ENCODE assay signal across 2 cellular contexts in the genomic region with DNA sequence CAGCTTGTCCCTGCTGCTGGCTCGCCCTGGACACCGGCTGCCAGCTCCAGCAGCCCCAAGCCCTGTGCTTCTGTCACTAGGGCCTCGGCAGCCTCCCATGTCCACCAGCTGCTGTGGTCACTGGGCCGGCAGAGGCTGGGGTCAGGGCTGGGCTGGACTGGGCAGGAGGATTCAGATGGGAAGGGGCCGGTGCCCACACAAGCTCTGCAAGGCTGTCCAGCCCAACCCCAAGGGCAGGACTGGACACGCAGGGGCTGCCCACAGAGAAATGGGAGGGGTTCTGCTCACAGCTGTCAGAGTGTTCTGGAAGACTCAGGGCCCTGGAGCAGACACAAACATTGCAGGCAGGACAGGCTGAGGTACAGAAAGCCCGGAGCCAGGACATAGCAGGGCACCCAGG.
TF ChIP-seq lines count a peak whose summit lies in the region.

No MANE protein-coding gene starts in this region.

TF ChIP-seq in IMR-90, 13 proteins besides CTCF, POLR2A, EP300 and RAD21:
- TF ChIP-seq RFX5 (IDR thresholded peaks at IDR 0.05; ENCODE audit: low read depth, low read length) (no peak), CHD1 (IDR thresholded peaks at IDR 0.05; ENCODE audit: low read depth, low read length) (no peak), MAZ (IDR thresholded peaks at IDR 0.05; ENCODE audit: borderline replicate concordance, low read depth, low read length) (no peak), FOS (IDR thresholded peaks at IDR 0.05; ENCODE audit: low read depth, low read length) (no peak)
- TF ChIP-seq, protein P1, sequence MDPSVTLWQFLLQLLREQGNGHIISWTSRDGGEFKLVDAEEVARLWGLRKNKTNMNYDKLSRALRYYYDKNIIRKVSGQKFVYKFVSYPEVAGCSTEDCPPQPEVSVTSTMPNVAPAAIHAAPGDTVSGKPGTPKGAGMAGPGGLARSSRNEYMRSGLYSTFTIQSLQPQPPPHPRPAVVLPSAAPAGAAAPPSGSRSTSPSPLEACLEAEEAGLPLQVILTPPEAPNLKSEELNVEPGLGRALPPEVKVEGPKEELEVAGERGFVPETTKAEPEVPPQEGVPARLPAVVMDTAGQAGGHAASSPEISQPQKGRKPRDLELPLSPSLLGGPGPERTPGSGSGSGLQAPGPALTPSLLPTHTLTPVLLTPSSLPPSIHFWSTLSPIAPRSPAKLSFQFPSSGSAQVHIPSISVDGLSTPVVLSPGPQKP (IDR thresholded peaks at IDR 0.05; ENCODE audit: borderline replicate concordance, low read depth, low read length): no peak
- TF ChIP-seq, protein P2, sequence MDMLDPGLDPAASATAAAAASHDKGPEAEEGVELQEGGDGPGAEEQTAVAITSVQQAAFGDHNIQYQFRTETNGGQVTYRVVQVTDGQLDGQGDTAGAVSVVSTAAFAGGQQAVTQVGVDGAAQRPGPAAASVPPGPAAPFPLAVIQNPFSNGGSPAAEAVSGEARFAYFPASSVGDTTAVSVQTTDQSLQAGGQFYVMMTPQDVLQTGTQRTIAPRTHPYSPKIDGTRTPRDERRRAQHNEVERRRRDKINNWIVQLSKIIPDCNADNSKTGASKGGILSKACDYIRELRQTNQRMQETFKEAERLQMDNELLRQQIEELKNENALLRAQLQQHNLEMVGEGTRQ (IDR thresholded peaks at IDR 0.05; ENCODE audit: low read depth, low read length): no peak

TF ChIP-seq in H1, 55 proteins besides CTCF, POLR2A, EP300 and RAD21:
- TF ChIP-seq RNF2 (IDR thresholded peaks at IDR 0.05; ENCODE audit: borderline replicate concordance, low read depth, low read length, missing control alignments, poor library complexity, severe bottlenecking) (no peak), SP1 (IDR thresholded peaks at IDR 0.05; ENCODE audit: low read depth, low read length) (no peak), RXRA (IDR thresholded peaks at IDR 0.05; ENCODE audit: insufficient read depth, low read depth, low read length) (no peak), PHF8 (conservative IDR thresholded peaks at IDR 0.05; ENCODE audit: low read depth, low read length) (no peak), CEBPB (IDR thresholded peaks at IDR 0.05; ENCODE audit: low read depth, low read length) (no peak), SRF (IDR thresholded peaks at IDR 0.05; ENCODE audit: low read depth, low read length) (no peak), KDM5A (IDR thresholded peaks at IDR 0.05; ENCODE audit: low read length) (no peak), BCL11A (IDR thresholded peaks at IDR 0.05; ENCODE audit: low read depth in 2 of 2, low read length in 2 of 2) (no peak), CBX8 (IDR thresholded peaks at IDR 0.05; ENCODE audit: borderline replicate concordance, low read depth, low read length) (no peak), KDM4A (IDR thresholded peaks at IDR 0.05; ENCODE audit: low read depth, low read length, severe bottlenecking) (no peak), NANOG (IDR thresholded peaks at IDR 0.05; ENCODE audit: insufficient read depth, low read depth, low read length, poor library complexity, severe bottlenecking) (no peak), HDAC6 (IDR thresholded peaks at IDR 0.05; ENCODE audit: low read depth, low read length) (no peak), CREB1 (IDR thresholded peaks at IDR 0.05) (no peak), TAF7 (optimal IDR thresholded peaks at IDR 0.05; ENCODE audit: borderline replicate concordance, low read depth, low read length) (no peak), SAP30 (IDR thresholded peaks at IDR 0.05; ENCODE audit: insufficient read depth, insufficient replicate concordance, low read length) (no peak), TAF1 (IDR thresholded peaks at IDR 0.05; ENCODE audit: low read depth, low read length) (no peak), NRF1 (IDR thresholded peaks at IDR 0.05; ENCODE audit: low read depth, low read length) (no peak), SIRT6 (IDR thresholded peaks at IDR 0.05; ENCODE audit: low read length) (no peak), ZNF274 (IDR thresholded peaks at IDR 0.05; ENCODE audit: borderline replicate concordance, extremely low read depth, low read length) (no peak)
- TF ChIP-seq, protein P3, sequence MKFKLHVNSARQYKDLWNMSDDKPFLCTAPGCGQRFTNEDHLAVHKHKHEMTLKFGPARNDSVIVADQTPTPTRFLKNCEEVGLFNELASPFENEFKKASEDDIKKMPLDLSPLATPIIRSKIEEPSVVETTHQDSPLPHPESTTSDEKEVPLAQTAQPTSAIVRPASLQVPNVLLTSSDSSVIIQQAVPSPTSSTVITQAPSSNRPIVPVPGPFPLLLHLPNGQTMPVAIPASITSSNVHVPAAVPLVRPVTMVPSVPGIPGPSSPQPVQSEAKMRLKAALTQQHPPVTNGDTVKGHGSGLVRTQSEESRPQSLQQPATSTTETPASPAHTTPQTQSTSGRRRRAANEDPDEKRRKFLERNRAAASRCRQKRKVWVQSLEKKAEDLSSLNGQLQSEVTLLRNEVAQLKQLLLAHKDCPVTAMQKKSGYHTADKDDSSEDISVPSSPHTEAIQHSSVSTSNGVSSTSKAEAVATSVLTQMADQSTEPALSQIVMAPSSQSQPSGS (IDR thresholded peaks at IDR 0.05; ENCODE audit: low read length): no peak
